Comparison of ENCODE assay signal across 16 cellular contexts in the genomic region with DNA sequence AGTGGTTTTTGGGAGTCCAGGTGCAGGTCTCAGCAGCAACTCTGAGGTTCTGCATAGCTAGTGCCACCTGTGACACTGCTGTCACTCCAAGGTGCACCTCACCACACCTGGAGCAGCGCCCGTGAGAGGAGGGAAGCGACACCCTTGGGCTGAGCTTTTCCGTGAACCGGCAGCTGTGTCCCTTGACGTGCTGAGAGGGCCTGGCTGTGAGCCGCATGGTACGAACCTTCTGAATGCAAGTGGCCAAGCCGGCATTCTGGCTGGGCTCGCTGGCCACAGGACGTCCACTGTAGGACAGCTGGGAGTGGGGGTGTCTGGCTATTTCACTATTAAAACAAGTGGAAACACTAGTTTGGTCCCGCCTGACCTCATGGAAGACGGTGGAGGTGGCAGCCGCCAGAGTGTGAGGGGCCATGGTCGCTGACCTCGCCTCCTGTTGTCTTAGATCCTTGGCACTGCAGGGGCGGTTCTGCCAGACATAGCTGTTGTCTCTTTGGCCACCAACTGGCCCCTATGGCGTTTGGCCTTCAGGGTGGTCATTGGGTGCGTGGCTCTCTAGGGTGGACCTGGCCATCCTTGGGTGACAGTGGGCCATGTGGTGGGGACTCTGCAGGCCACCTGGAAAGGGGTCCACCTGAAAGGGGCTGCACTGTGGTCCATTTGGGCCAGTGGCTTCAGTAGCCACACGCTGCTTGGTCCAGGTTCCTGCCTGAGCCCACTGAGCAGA. TPM values are rescaled to one million over a fixed set of nuclear protein-coding genes. Genes with fewer than 3 reads are reported as not detected.
DNase-seq lines count a peak whose midpoint lies in the region; ATAC-seq and TF ChIP-seq lines count a peak whose summit lies in the region.
"Had no signal": no experiment of that assay in that cellular context is flagged by ENCODE, and none has a peak within 500 bp of the region (broad histone marks: within the 10 kb centered on the region; RNA-seq: fewer than 3 reads in every experiment).

No MANE protein-coding gene starts in this region.

- H3K4me1 Mint-ChIP-seq in activated CD4-positive, alpha-beta T cell treated with anti-CD3 and anti-CD28 coated beads, Interleukin-2, amount 10 ng/mL, durations not matched to agents 24 days and 14 days = peaks cover 17% of the 10 kb centered on the region
- H3K4me1 Mint-ChIP-seq in chondrocyte (ENCODE audit: low read depth) = peaks cover 7% of the 10 kb centered on the region

- no peak for DNase-seq in activated CD4-positive, alpha-beta T cell treated with anti-CD3 and anti-CD28 coated beads, Interleukin-2, amount 10 ng/mL, durations not matched to agents 24 days and 14 days
- DNase-seq in activated CD4-positive, alpha-beta T cell treated with anti-CD3 and anti-CD28 coated beads for 4 hours = no peak
- DNase-seq in H7 (peak; percentile 37), chondrocyte (ENCODE audit: low spot score) (peak; percentile 74), posterior vena cava (ENCODE audit: low spot score) (peak; percentile 68), hypothalamus (lab: John Stamatoyannopoulos, UW) (no peak)
- no peak for DNase-seq in stimulated activated CD4-positive, alpha-beta T cell treated with anti-CD3 and anti-CD28 coated beads, Interleukin-12 subunit alpha, Interleukin-12 subunit beta, amount 100 ng/mL, for 4 hours
- DNase-seq: EL; mammary epithelial cell; MG63; stimulated activated CD4-positive, alpha-beta T cell treated with anti-CD3 and anti-CD28 coated beads, Interleukin-2, amount 100 ng/mL, for 24 hours had no signal

- intact Hi-C loops in activated CD4-positive, alpha-beta T cell treated with anti-CD3 and anti-CD28 coated beads, Interleukin-2, amount 10 ng/mL, durations not matched to agents 24 days and 14 days (cut with micrococcal nuclease) = loop anchor here (1.0 kb wide), 1 partner anchor 10 kb away; no protein-coding TSS in a partner anchor
- intact Hi-C loops in posterior vena cava (cut with DNase I) = no loop called here

- no peaks in the 10 kb centered on the region for H3K27me3 Mint-ChIP-seq in activated CD4-positive, alpha-beta T cell treated with anti-CD3 and anti-CD28 coated beads, Interleukin-2, amount 10 ng/mL, durations not matched to agents 24 days and 14 days
- H3K27me3 Mint-ChIP-seq in chondrocyte (ENCODE audit: low read depth) = no peaks in the 10 kb centered on the region

- no peak overlapping the region for H3K4me3 ChIP-seq in H7 (ENCODE audit: insufficient read depth, low read depth, low read length)
- H3K4me3 ChIP-seq: adrenal gland, HAP-1, hepatocyte, MG63 had no signal

- peak overlapping the region; percentile 62 for H3K4me3 Mint-ChIP-seq in activated CD4-positive, alpha-beta T cell treated with anti-CD3 and anti-CD28 coated beads, Interleukin-2, amount 10 ng/mL, durations not matched to agents 24 days and 14 days
- H3K4me3 Mint-ChIP-seq in chondrocyte (ENCODE audit: unreplicated experiment) = no peak overlapping the region

- no peak for ATAC-seq in GM19455 (IDR thresholded peaks at IDR 0.05; ENCODE audit: unreplicated experiment)
- ATAC-seq: esophagus mucosa had no signal

- no peaks in the 10 kb centered on the region for H3K36me3 Mint-ChIP-seq in activated CD4-positive, alpha-beta T cell treated with anti-CD3 and anti-CD28 coated beads, Interleukin-2, amount 10 ng/mL, durations not matched to agents 24 days and 14 days (ENCODE audit: low read depth)
- H3K36me3 Mint-ChIP-seq in chondrocyte (ENCODE audit: low read depth) = no peaks in the 10 kb centered on the region

- H3K27ac Mint-ChIP-seq in activated CD4-positive, alpha-beta T cell treated with anti-CD3 and anti-CD28 coated beads, Interleukin-2, amount 10 ng/mL, durations not matched to agents 24 days and 14 days = peak overlapping the region; percentile 69
- no peak overlapping the region for H3K27ac Mint-ChIP-seq in chondrocyte (ENCODE audit: unreplicated experiment)

- H3K27me3 ChIP-seq in H7 (ENCODE audit: control insufficient read depth, insufficient read depth, low read length) = no peaks in the 10 kb centered on the region
- H3K27me3 ChIP-seq: adrenal gland, hepatocyte, MG63 had no signal

- no peak for TF ChIP-seq CTCF in chondrocyte (IDR thresholded peaks at IDR 0.05)

- H3K36me3 ChIP-seq in H7 (replicated peaks; ENCODE audit: control insufficient read depth, insufficient read depth, low read length) = no peaks in the 10 kb centered on the region
- H3K36me3 ChIP-seq: adrenal gland, HAP-1, MG63 had no signal

- no peaks in the 10 kb centered on the region for H3K9me3 Mint-ChIP-seq in activated CD4-positive, alpha-beta T cell treated with anti-CD3 and anti-CD28 coated beads, Interleukin-2, amount 10 ng/mL, durations not matched to agents 24 days and 14 days
- H3K9me3 Mint-ChIP-seq in chondrocyte (ENCODE audit: low read depth) = no peaks in the 10 kb centered on the region

RNA-seq across cellular contexts. Expression of a gene that starts 12.9 kb away (rescaled TPM):
- 10.3 and 10.5 TPM in 2 replicates for total RNA-seq in activated CD4-positive, alpha-beta T cell treated with anti-CD3 and anti-CD28 coated beads, Interleukin-2, amount 10 ng/mL, durations not matched to agents 24 days and 14 days
- 21.0 and 29.2 TPM in 2 replicates for total RNA-seq in H7 (2014; rRNA removed; shearing (Covaris generic))
- total RNA-seq in chondrocyte (29.5 to 40.6 TPM (median 40.1 TPM) in 3 replicates), posterior vena cava (100 to 1,000 TPM in 1 of 2 donors, 10 to 100 TPM in 1; 65.2 to 102 TPM)

Comparison
In these comparisons a context has a peak if more than half of its experiments do, and no peak if none do; other contexts are left out.
1. DNase-seq: peak in H7 (single experiment), chondrocyte (single experiment) and posterior vena cava (single experiment); none in activated CD4-positive, alpha-beta T cell treated with anti-CD3 and anti-CD28 coated beads, Interleukin-2, amount 10 ng/mL, durations not matched to agents 24 days and 14 days (single experiment), activated CD4-positive, alpha-beta T cell treated with anti-CD3 and anti-CD28 coated beads for 4 hours (0 of 2), stimulated activated CD4-positive, alpha-beta T cell treated with anti-CD3 and anti-CD28 coated beads, Interleukin-12 subunit alpha, Interleukin-12 subunit beta, amount 100 ng/mL, for 4 hours (single experiment) and hypothalamus (0 of 51).